ENCODE assay signal across 8 cellular contexts in genomic region chr9:34500623-34501267, GRCh38.
DNase-seq lines count a peak whose midpoint lies in the region; ATAC-seq lines count a peak whose summit lies in the region.

No MANE protein-coding gene starts in this region.

- DNase-seq in GM03348 (ENCODE audit: low spot score) = peak; percentile 76
- peak; percentile 47 for DNase-seq in LoVo (ENCODE audit: low spot score)
- peak; percentile 40 to 73 (median 57) for DNase-seq in T-helper 2 cell
- DNase-seq in anterior cingulate cortex (lab: John Stamatoyannopoulos, UW) = peak in 52 of 58 donors; percentile 12 to 75 (median 36)
- DNase-seq in iPS-NIHi11 (ENCODE audit: low spot score) = peak; percentile 88
- DNase-seq in stimulated activated CD4-positive, alpha-beta T cell treated with anti-CD3 and anti-CD28 coated beads, Interleukin-15, amount 100 ng/mL, for 24 hours = peak; percentile 86

- ATAC-seq in GM19035 (IDR thresholded peaks at IDR 0.05; ENCODE audit: unreplicated experiment) (no peak), HG03139 (IDR thresholded peaks at IDR 0.05; ENCODE audit: unreplicated experiment) (no peak)

Comparison
In these comparisons a context has a peak if more than half of its experiments do, and no peak if none do; other contexts are left out.
1. DNase-seq: peak in every context shown above with its lines; median percentile 88 in iPS-NIHi11; 86 in stimulated activated CD4-positive, alpha-beta T cell treated with anti-CD3 and anti-CD28 coated beads, Interleukin-15, amount 100 ng/mL, for 24 hours; 76 in GM03348; 57 in T-helper 2 cell; 47 in LoVo; 36 in anterior cingulate cortex.